8 cellular contexts compared by ENCODE assay signal in the genomic region with DNA sequence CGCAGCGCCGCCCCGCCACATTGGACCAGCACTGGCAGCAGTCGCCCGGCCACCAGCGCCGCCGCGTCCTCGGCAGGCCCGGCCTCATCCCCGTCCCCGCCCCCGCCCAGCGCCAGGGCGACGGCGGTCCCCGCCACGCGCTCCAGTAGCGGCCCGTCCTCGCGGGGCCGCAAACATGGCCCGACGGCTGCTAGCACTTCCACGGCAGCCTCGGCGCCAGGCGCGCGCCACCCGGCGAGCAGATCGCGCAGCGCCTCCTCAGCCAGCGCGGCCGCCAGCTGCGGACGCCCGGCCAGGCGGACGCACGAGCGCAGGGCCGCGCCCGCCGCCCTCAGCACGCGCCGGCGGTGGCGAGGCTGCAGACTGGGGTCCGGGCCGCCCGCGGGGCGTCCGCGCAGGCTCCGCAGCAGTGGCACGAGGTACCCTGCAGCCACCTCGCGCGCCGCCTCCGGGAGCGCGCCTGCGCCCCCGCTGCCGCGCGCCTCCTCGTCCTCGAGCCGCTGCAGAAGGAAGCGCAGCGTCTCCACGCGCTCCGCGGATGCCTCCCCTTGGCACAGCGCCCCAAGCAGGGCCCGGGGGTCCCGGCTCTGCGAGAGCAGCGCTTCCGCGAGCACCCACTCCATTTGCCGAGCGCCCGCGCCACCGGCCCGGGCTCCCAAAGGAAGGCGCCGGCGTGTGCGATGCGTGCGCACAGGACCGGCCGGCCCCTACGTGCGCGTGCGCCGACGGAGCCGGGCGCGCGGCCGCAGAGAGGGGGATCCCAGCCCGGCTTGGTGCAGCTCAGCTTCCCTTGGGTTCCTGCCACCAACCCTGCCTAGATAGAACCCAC. TPM values are rescaled to one million over a fixed set of nuclear protein-coding genes. Genes with fewer than 3 reads are reported as not detected.
DNase-seq lines count a peak whose midpoint lies in the region; ATAC-seq and TF ChIP-seq lines count a peak whose summit lies in the region.

A gene with protein sequence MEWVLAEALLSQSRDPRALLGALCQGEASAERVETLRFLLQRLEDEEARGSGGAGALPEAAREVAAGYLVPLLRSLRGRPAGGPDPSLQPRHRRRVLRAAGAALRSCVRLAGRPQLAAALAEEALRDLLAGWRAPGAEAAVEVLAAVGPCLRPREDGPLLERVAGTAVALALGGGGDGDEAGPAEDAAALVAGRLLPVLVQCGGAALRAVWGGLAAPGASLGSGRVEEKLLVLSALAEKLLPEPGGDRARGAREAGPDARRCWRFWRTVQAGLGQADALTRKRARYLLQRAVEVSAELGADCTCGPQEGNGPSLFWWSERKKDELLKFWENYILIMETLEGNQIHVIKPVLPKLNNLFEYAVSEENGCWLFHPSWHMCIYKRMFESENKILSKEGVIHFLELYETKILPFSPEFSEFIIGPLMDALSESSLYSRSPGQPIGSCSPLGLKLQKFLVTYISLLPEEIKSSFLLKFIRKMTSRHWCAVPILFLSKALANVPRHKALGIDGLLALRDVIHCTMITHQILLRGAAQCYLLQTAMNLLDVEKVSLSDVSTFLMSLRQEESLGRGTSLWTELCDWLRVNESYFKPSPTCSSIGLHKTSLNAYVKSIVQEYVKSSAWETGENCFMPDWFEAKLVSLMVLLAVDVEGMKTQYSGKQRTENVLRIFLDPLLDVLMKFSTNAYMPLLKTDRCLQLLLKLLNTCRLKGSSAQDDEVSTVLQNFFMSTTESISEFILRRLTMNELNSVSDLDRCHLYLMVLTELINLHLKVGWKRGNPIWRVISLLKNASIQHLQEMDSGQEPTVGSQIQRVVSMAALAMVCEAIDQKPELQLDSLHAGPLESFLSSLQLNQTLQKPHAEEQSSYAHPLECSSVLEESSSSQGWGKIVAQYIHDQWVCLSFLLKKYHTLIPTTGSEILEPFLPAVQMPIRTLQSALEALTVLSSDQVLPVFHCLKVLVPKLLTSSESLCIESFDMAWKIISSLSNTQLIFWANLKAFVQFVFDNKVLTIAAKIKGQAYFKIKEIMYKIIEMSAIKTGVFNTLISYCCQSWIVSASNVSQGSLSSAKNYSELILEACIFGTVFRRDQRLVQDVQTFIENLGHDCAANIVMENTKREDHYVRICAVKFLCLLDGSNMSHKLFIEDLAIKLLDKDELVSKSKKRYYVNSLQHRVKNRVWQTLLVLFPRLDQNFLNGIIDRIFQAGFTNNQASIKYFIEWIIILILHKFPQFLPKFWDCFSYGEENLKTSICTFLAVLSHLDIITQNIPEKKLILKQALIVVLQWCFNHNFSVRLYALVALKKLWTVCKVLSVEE (N-terminal part only) (minus strand): TSS at position 699 of the 829 bp plus-strand sequence. CDS start 76 bp downstream, at position 623.

- peak; percentile 81 for TF ChIP-seq POLR2A in NB4 (IDR thresholded peaks at IDR 0.05; ENCODE audit: extremely low read depth, insufficient read length)
- TF ChIP-seq POLR2A in heart left ventricle (IDR thresholded peaks at IDR 0.05) = peak in 1 of 2 donors; percentile 66
- TF ChIP-seq POLR2A in upper lobe of left lung (IDR thresholded peaks at IDR 0.05) = peak in 2 of 4 donors; percentile 55 to 84

- peak; percentile 90 for DNase-seq in NB4 (ENCODE audit: low read depth)
- peak; percentile 70 for DNase-seq in SW480 (ENCODE audit: low spot score)
- peak; percentile 82 for DNase-seq in activated naive CD8-positive, alpha-beta T cell treated with anti-CD3 and anti-CD28 coated beads, Interleukin-2, amount 50 U/mL, for 24 hours
- peak; percentile 68 to 87 (median 72) for DNase-seq in heart left ventricle
- peak; percentile 90 for DNase-seq in posterior vena cava (ENCODE audit: low spot score)
- DNase-seq in upper lobe of left lung = peak; percentile 66 to 95

- no peaks in the 10 kb centered on the region for H3K9me3 Mint-ChIP-seq in activated naive CD8-positive, alpha-beta T cell treated with anti-CD3 and anti-CD28 coated beads, Interleukin-2, amount 50 U/mL, for 24 hours

- H3K27me3 Mint-ChIP-seq in activated naive CD8-positive, alpha-beta T cell treated with anti-CD3 and anti-CD28 coated beads, Interleukin-2, amount 50 U/mL, for 24 hours = peaks cover 17% of the 10 kb centered on the region

- H3K27ac ChIP-seq in heart left ventricle (peak within 1 kb of the TSS; percentile 71 to 97 (median 88)), upper lobe of left lung (peak within 1 kb of the TSS; percentile 69 to 94 (median 90))

- peak within 1 kb of the TSS; percentile 86 for H3K4me3 Mint-ChIP-seq in activated naive CD8-positive, alpha-beta T cell treated with anti-CD3 and anti-CD28 coated beads, Interleukin-2, amount 50 U/mL, for 24 hours

- ATAC-seq in HG02571 (IDR thresholded peaks at IDR 0.05; ENCODE audit: unreplicated experiment) = peak; percentile 65
- ATAC-seq in activated naive CD8-positive, alpha-beta T cell treated with anti-CD3 and anti-CD28 coated beads, Interleukin-2, amount 50 U/mL, for 24 hours = peak; percentile 80
- ATAC-seq in heart left ventricle = peak; percentile 81 to 93 (median 86)
- peak; percentile 89 to 93 for ATAC-seq in upper lobe of left lung (ENCODE audit: low FRiP score in 2 of 2)

- H3K4me1 Mint-ChIP-seq in activated naive CD8-positive, alpha-beta T cell treated with anti-CD3 and anti-CD28 coated beads, Interleukin-2, amount 50 U/mL, for 24 hours = peaks cover 61% of the 10 kb centered on the region

- H3K4me3 ChIP-seq in NB4 (ENCODE audit: low read depth, low read length) = peak within 1 kb of the TSS; percentile 95
- H3K4me3 ChIP-seq in heart left ventricle = peak within 1 kb of the TSS; percentile 12 to 96 (median 82)
- H3K4me3 ChIP-seq in upper lobe of left lung = peak within 1 kb of the TSS; percentile 49 to 98 (median 89)

- peak; percentile 30 for TF ChIP-seq CTCF in GM12873 (IDR thresholded peaks at IDR 0.05; ENCODE audit: insufficient read depth, low read depth, low read length, missing control alignments)
- no peak for TF ChIP-seq CTCF in NB4 (IDR thresholded peaks at IDR 0.05; ENCODE audit: low read depth, low read length)
- TF ChIP-seq CTCF in heart left ventricle (IDR thresholded peaks at IDR 0.05) = peak in 6 of 12 donors; percentile 5 to 33 (median 22)
- peak in 5 of 6 experiments; percentile 2 to 55 (median 53) for TF ChIP-seq CTCF in upper lobe of left lung (IDR thresholded peaks at IDR 0.05)

- no peak for TF ChIP-seq EP300 in upper lobe of left lung (IDR thresholded peaks at IDR 0.05)

- intact Hi-C loops in heart left ventricle (cut with DNase I) = loop anchor here in 1 of 10 donors (10.0 kb wide), 1 partner anchor 936 kb away; no protein-coding TSS in a partner anchor
- intact Hi-C loops in posterior vena cava (cut with DNase I) = loop anchor here in 1 of 2 donors (2.0 kb wide), 1 partner anchor 76 kb away; no protein-coding TSS in a partner anchor

- peaks cover 11% of the 10 kb centered on the region for H3K36me3 Mint-ChIP-seq in activated naive CD8-positive, alpha-beta T cell treated with anti-CD3 and anti-CD28 coated beads, Interleukin-2, amount 50 U/mL, for 24 hours (ENCODE audit: low read depth)

- H3K9me3 ChIP-seq in heart left ventricle = no peaks in the 10 kb centered on the region
- no peaks in the 10 kb centered on the region for H3K9me3 ChIP-seq in upper lobe of left lung

- H3K36me3 ChIP-seq in heart left ventricle = no peaks in the 10 kb centered on the region
- no peaks in the 10 kb centered on the region for H3K36me3 ChIP-seq in upper lobe of left lung

- H3K27me3 ChIP-seq in heart left ventricle = peaks cover 0 to 7% (median 0%) of the 10 kb centered on the region in 9 donors
- H3K27me3 ChIP-seq in upper lobe of left lung = no peaks in the 10 kb centered on the region

- 0% methylated on average over 38 to 122 of the region's 122 CpGs for WGBS in heart left ventricle, 4 donors
- 0 to 1% methylated on average over 9 to 36 of the region's 122 CpGs for WGBS in upper lobe of left lung, 2 donors

- H3K27ac Mint-ChIP-seq in activated naive CD8-positive, alpha-beta T cell treated with anti-CD3 and anti-CD28 coated beads, Interleukin-2, amount 50 U/mL, for 24 hours = peak within 1 kb of the TSS; percentile 78

- peaks cover 0 to 37% (median 11%) of the 10 kb centered on the region in 12 donors for H3K4me1 ChIP-seq in heart left ventricle
- H3K4me1 ChIP-seq in upper lobe of left lung = peaks cover 2 to 19% (median 9%) of the 10 kb centered on the region in 4 donors

RNA-seq across cellular contexts. Expression of the gene that starts here (rescaled TPM):
- 10 to 100 TPM in 4 of 9 donors, 1 to 10 TPM in 5; 7.1 to 18.2 (median 9.9) TPM for total RNA-seq in heart left ventricle
- 10 to 100 TPM in 1 of 2 donors, 1 to 10 TPM in 1; 4.8 to 15.9 TPM for polyA plus RNA-seq in heart left ventricle
- total RNA-seq in posterior vena cava = 10 to 100 TPM; 13.8 to 20.0 TPM
- 10 to 100 TPM; 17.6 to 51.2 (median 25.8) TPM for total RNA-seq in upper lobe of left lung

Comparison
In these comparisons a context has a peak if more than half of its experiments do, and no peak if none do; other contexts are left out.
1. Peak in every context shown above with its lines: DNase-seq, ATAC-seq, H3K4me3 ChIP-seq and H3K27ac ChIP-seq.